ENCODE assay signal across 8 cellular contexts in genomic region chr7:8217200-8218068, GRCh38. TPM values are rescaled to one million over a fixed set of nuclear protein-coding genes. Genes with fewer than 3 reads are reported as not detected.
DNase-seq lines count a peak whose midpoint lies in the region; ATAC-seq and TF ChIP-seq lines count a peak whose summit lies in the region.

No MANE protein-coding gene starts in this region.

- H3K9me3 ChIP-seq in NT2/D1 (ENCODE audit: insufficient read depth, low read length) = no peaks in the 10 kb centered on the region

- H3K27ac Mint-ChIP-seq in type B pancreatic cell = peak overlapping the region; percentile 70

- H2AFZ ChIP-seq in KMS-11 (ENCODE audit: low read depth) = no peak overlapping the region

- no peaks in the 10 kb centered on the region for H3K27me3 ChIP-seq in KMS-11 (ENCODE audit: insufficient read depth, low read depth)
- no peaks in the 10 kb centered on the region for H3K27me3 ChIP-seq in NT2/D1 (ENCODE audit: insufficient read depth, insufficient read length)

- peak overlapping the region; percentile 42 for H3K4me3 Mint-ChIP-seq in type B pancreatic cell

- no peaks in the 10 kb centered on the region for H3K27me3 Mint-ChIP-seq in type B pancreatic cell

- H3K4me1 ChIP-seq in KMS-11 (ENCODE audit: low read depth, poor library complexity, severe bottlenecking) = peaks cover 21% of the 10 kb centered on the region
- H3K4me1 ChIP-seq in NT2/D1 (ENCODE audit: insufficient read depth, insufficient read length) = peaks cover 5% of the 10 kb centered on the region

- no peak overlapping the region for H3K4me3 ChIP-seq in KMS-11 (IDR thresholded peaks at IDR 0.05; ENCODE audit: insufficient read depth, low read depth, low read length)
- no peak overlapping the region for H3K4me3 ChIP-seq in NT2/D1 (ENCODE audit: insufficient read length, low read depth)
- no peak overlapping the region for H3K4me3 ChIP-seq in cardiac fibroblast (replicated peaks in 1 of 2; ENCODE audit: low read depth in 2 of 2, low read length in 2 of 2)

- DNase-seq in stimulated activated CD4-positive, alpha-beta T cell treated with anti-CD3 and anti-CD28 coated beads, Interleukin-2, amount 100 ng/mL, for 4 hours (ENCODE audit: low read depth) = peak; percentile 16
- no peak for DNase-seq in stimulated activated CD4-positive, alpha-beta T cell treated with anti-CD3 and anti-CD28 coated beads, Interleukin-2, amount 100 ng/mL, for 24 hours
- DNase-seq in NT2/D1 (ENCODE audit: low read depth, low spot score) (peak; percentile 70), cardiac fibroblast (ENCODE audit: low read depth in 2 of 2) (peak; percentile 79 to 86), left lobe of liver (ENCODE audit: low spot score) (no peak), type B pancreatic cell (ENCODE audit: extremely low spot score, unreplicated experiment) (no peak), COLO668 (lab: John Stamatoyannopoulos, UW; ENCODE audit: unreplicated experiment) (no peak)

- H3K4me1 Mint-ChIP-seq in type B pancreatic cell (ENCODE audit: unreplicated experiment) = peaks cover 54% of the 10 kb centered on the region

- no peaks in the 10 kb centered on the region for H3K36me3 ChIP-seq in KMS-11 (ENCODE audit: insufficient read depth)
- no peaks in the 10 kb centered on the region for H3K36me3 ChIP-seq in NT2/D1 (ENCODE audit: insufficient read depth, insufficient read length, low read length)

- no peaks in the 10 kb centered on the region for H4K20me1 ChIP-seq in KMS-11 (ENCODE audit: insufficient read depth)

- no peaks in the 10 kb centered on the region for H3K79me2 ChIP-seq in KMS-11 (ENCODE audit: insufficient read depth, low read depth)

- no peak overlapping the region for H3K27ac ChIP-seq in KMS-11

- TF ChIP-seq CTCF in KMS-11 (conservative IDR thresholded peaks at IDR 0.05; ENCODE audit: low read depth, low read length) = peak; percentile 84
- TF ChIP-seq CTCF in cardiac fibroblast (IDR thresholded peaks at IDR 0.05; ENCODE audit: low read depth, low read length) = peak; percentile 39
- peak; percentile 88 for TF ChIP-seq CTCF in type B pancreatic cell (conservative IDR thresholded peaks at IDR 0.05)

- peak; percentile 73 for ATAC-seq in left lobe of liver

- H3K9ac ChIP-seq in KMS-11 (no peak overlapping the region), NT2/D1 (ENCODE audit: insufficient read length, low read depth) (no peak overlapping the region)

- H3K36me3 Mint-ChIP-seq in type B pancreatic cell = no peaks in the 10 kb centered on the region

- no peak overlapping the region for H3K4me2 ChIP-seq in KMS-11

- H3K9me3 Mint-ChIP-seq in type B pancreatic cell = no peaks in the 10 kb centered on the region

RNA-seq across cellular contexts. Expression of gene ICA1, which starts 44.5 kb away (rescaled TPM):
- total RNA-seq in left lobe of liver (1.9 TPM), type B pancreatic cell (ENCODE audit: low replicate concordance) (9.8 and 14.9 TPM in 2 replicates)

Comparison
In these comparisons a context has a peak if more than half of its experiments do, and no peak if none do; other contexts are left out.
1. DNase-seq: peak in stimulated activated CD4-positive, alpha-beta T cell treated with anti-CD3 and anti-CD28 coated beads, Interleukin-2, amount 100 ng/mL, for 4 hours (single experiment), NT2/D1 (single experiment) and cardiac fibroblast (2 of 2); none in stimulated activated CD4-positive, alpha-beta T cell treated with anti-CD3 and anti-CD28 coated beads, Interleukin-2, amount 100 ng/mL, for 24 hours (0 of 2), left lobe of liver (single experiment), type B pancreatic cell (single experiment) and COLO668 (single experiment).
2. Peak in every context shown above with its lines, with median percentiles within 50 percentile points of each other: CTCF ChIP-seq.